ENCODE assay signal across 23 cellular contexts in genomic region chr1:24383381-24383940, GRCh38. TPM values are rescaled to one million over a fixed set of nuclear protein-coding genes. Genes with fewer than 3 reads are reported as not detected.
A peak's percentile ranks its signal among the peaks of the same experiment; 100 is the strongest.
DNase-seq lines count a peak whose midpoint lies in the region; ATAC-seq and TF ChIP-seq lines count a peak whose summit lies in the region.
"Had no signal": no experiment of that assay in that cellular context is flagged by ENCODE, and none has a peak within 500 bp of the region (broad histone marks: within the 10 kb centered on the region; RNA-seq: fewer than 3 reads in every experiment).

No MANE protein-coding gene starts in this region.

- peak overlapping the region; percentile 21 for H3K27ac Mint-ChIP-seq in Caco-2 (ENCODE audit: unreplicated experiment)
- H3K27ac Mint-ChIP-seq in activated CD8-positive, alpha-beta T cell treated with anti-CD3 and anti-CD28 coated beads, Interleukin-2, amount 10 ng/mL, durations not matched to agents 7 days and 5 days = no peak overlapping the region
- H3K27ac Mint-ChIP-seq: CD4-positive, alpha-beta T cell; nephron had no signal

- no peak for DNase-seq in Caco-2
- DNase-seq in Panc1 (ENCODE audit: low read depth, low spot score) = no peak
- DNase-seq in fibroblast of the aortic adventitia (ENCODE audit: low read depth) = peak; percentile 61
- no peak for DNase-seq in putamen (ENCODE audit: low spot score)
- no peak for DNase-seq in activated CD8-positive, alpha-beta T cell treated with anti-CD3 and anti-CD28 coated beads, Interleukin-2, amount 10 ng/mL, durations not matched to agents 7 days and 5 days
- no peak for DNase-seq in HCEC 1CT
- no peak for DNase-seq in body of pancreas
- DNase-seq: activated B cell treated with CpG ODN at 0.5 μM for 24 hours; activated CD4-positive, alpha-beta T cell treated with anti-CD3 and anti-CD28 coated beads, Interleukin-2, amount 50 U/mL, for 4 hours; activated T-cell treated with anti-CD3 and anti-CD28 coated beads for 4 hours; amygdala; DMS53; KG1; left lung; midbrain; NCI-H1694 treated with DMSO at 0.1 percent for 48 hours; NCI-H2227 treated with DMSO at 0.1 percent for 48 hours had no signal

- in situ Hi-C loops in Panc1 (cut with HindIII; ENCODE audit: low pct_unique_long_range_greater_than_20kb, low sequenced_read_pairs) = no loop called here

- TF ChIP-seq CTCF in Caco-2 (IDR thresholded peaks at IDR 0.05; ENCODE audit: insufficient read depth in 1 of 2, low read depth in 1 of 2, low read length in 1 of 2, severe bottlenecking in 1 of 2, unreplicated experiment in 1 of 2) = no peak
- no peak for TF ChIP-seq CTCF in Panc1 (IDR thresholded peaks at IDR 0.05)
- TF ChIP-seq CTCF in fibroblast of the aortic adventitia (IDR thresholded peaks at IDR 0.05; ENCODE audit: insufficient read depth, low read length) = no peak
- no peak for TF ChIP-seq CTCF in body of pancreas (IDR thresholded peaks at IDR 0.05)

- H3K4me3 ChIP-seq in ACC112 (ENCODE audit: low read depth, low read length) (no peak overlapping the region), Caco-2 (ENCODE audit: low read depth, low read length) (no peak overlapping the region), Panc1 (ENCODE audit: low read depth in 2 of 2, low read length in 2 of 2) (no peak overlapping the region), fibroblast of the aortic adventitia (ENCODE audit: low read depth, low read length) (no peak overlapping the region), body of pancreas (no peak overlapping the region)
- H3K4me3 ChIP-seq: suprapubic skin had no signal

- no peaks in the 10 kb centered on the region for H3K9me3 Mint-ChIP-seq in Caco-2 (ENCODE audit: unreplicated experiment)
- no peaks in the 10 kb centered on the region for H3K9me3 Mint-ChIP-seq in activated CD8-positive, alpha-beta T cell treated with anti-CD3 and anti-CD28 coated beads, Interleukin-2, amount 10 ng/mL, durations not matched to agents 7 days and 5 days (ENCODE audit: insufficient read depth)
- H3K9me3 Mint-ChIP-seq: activated B cell treated with CpG ODN at 0.5 μM for 24 hours; CD4-positive, alpha-beta T cell; nephron; stimulated activated effector memory CD8-positive, alpha-beta T cell treated with anti-CD3 and anti-CD28 coated beads, Interleukin-12 subunit alpha, Interleukin-12 subunit beta, amount 100 ng/mL, for 72 hours had no signal

- BruUV-seq in Caco-2 (replicated peaks; lab: Mats Ljungman, UMichigan) (no TSS peak), Panc1 (replicated peaks; lab: Mats Ljungman, UMichigan) (no TSS peak)

- no peaks in the 10 kb centered on the region for H3K36me3 Mint-ChIP-seq in Caco-2 (ENCODE audit: insufficient read depth, unreplicated experiment)
- H3K36me3 Mint-ChIP-seq in activated CD8-positive, alpha-beta T cell treated with anti-CD3 and anti-CD28 coated beads, Interleukin-2, amount 10 ng/mL, durations not matched to agents 7 days and 5 days (ENCODE audit: low read depth) = peaks cover 2% of the 10 kb centered on the region

- no peak overlapping the region for H2AFZ ChIP-seq in ACC112 (ENCODE audit: low read length, unreplicated experiment)

- peaks cover 6% of the 10 kb centered on the region for H3K4me1 Mint-ChIP-seq in Caco-2 (ENCODE audit: low read depth, unreplicated experiment)
- H3K4me1 Mint-ChIP-seq in activated CD8-positive, alpha-beta T cell treated with anti-CD3 and anti-CD28 coated beads, Interleukin-2, amount 10 ng/mL, durations not matched to agents 7 days and 5 days (ENCODE audit: low read depth) = peaks cover 25% of the 10 kb centered on the region

- H3K27ac ChIP-seq in ACC112 (ENCODE audit: low read depth, low read length) (peak overlapping the region; percentile 73; the same call in 1 of the 2 replicates), Panc1 (ENCODE audit: low read length) (0 out of 2 replicates have a peak overlapping the region, but pooled peaks have one; percentile 39), body of pancreas (no peak overlapping the region)

- peaks cover 31% of the 10 kb centered on the region for H3K4me1 ChIP-seq in ACC112 (ENCODE audit: control insufficient read depth, insufficient read depth, low read length, unreplicated experiment)
- H3K4me1 ChIP-seq in Caco-2 = peaks cover 15% of the 10 kb centered on the region
- no peaks in the 10 kb centered on the region; the same call in 1 of the 2 replicates for H3K4me1 ChIP-seq in Panc1 (ENCODE audit: control insufficient read depth, insufficient read depth, low read length)
- peaks cover 5% of the 10 kb centered on the region for H3K4me1 ChIP-seq in body of pancreas

- H3K79me2 ChIP-seq in ACC112 (ENCODE audit: control insufficient read depth, insufficient read depth, low read length, unreplicated experiment) = no peaks in the 10 kb centered on the region

- POLR2A ChIA-PET in Caco-2 (lab: Charles Lee) = no interaction called here
- POLR2A ChIA-PET in Panc1 (lab: Charles Lee) = no interaction called here
- POLR2A ChIA-PET in activated CD8-positive, alpha-beta T cell treated with anti-CD3 and anti-CD28 coated beads, Interleukin-2, amount 10 ng/mL, durations not matched to agents 7 days and 5 days (lab: Charles Lee) = interaction anchor here (1.3 kb wide), 1 partner anchor 184 kb away, joined by 3 read pairs; no protein-coding TSS in a partner anchor

- ATAC-seq in Panc1 (no peak), body of pancreas (no peak)
- ATAC-seq in activated CD8-positive, alpha-beta T cell treated with anti-CD3 and anti-CD28 coated beads, Interleukin-2, amount 10 ng/mL, durations not matched to agents 7 days and 5 days = no peak
- ATAC-seq: HCT116 had no signal

- H3K4me3 Mint-ChIP-seq in Caco-2 (ENCODE audit: unreplicated experiment) = no peak overlapping the region
- H3K4me3 Mint-ChIP-seq in activated CD8-positive, alpha-beta T cell treated with anti-CD3 and anti-CD28 coated beads, Interleukin-2, amount 10 ng/mL, durations not matched to agents 7 days and 5 days = no peak overlapping the region
- H3K4me3 Mint-ChIP-seq: CD4-positive, alpha-beta T cell; nephron had no signal

- TF ChIP-seq POLR2A in body of pancreas (IDR thresholded peaks at IDR 0.05) = no peak

- H3K27me3 ChIP-seq in ACC112 (ENCODE audit: insufficient read depth, low read length) = no peaks in the 10 kb centered on the region
- H3K27me3 ChIP-seq in Caco-2 (replicated peaks; ENCODE audit: control insufficient read depth, insufficient read depth, low read length) = no peaks in the 10 kb centered on the region
- no peaks in the 10 kb centered on the region for H3K27me3 ChIP-seq in Panc1 (ENCODE audit: control insufficient read depth, insufficient read depth, low read length)
- H3K27me3 ChIP-seq in body of pancreas = no peaks in the 10 kb centered on the region
- H3K27me3 ChIP-seq: left lung, suprapubic skin had no signal

- WGBS in body of pancreas, 2 donors = 82 to 85% methylated on average over 2 of the region's 2 CpGs

- intact Hi-C loops in Caco-2 (cut with micrococcal nuclease; ENCODE audit: unreplicated experiment) = no loop called here
- intact Hi-C loops in Panc1 (cut with micrococcal nuclease; ENCODE audit: unreplicated experiment) = no loop called here
- intact Hi-C loops in body of pancreas (cut with DNase I) = loop anchor here (10.0 kb wide), 1 partner anchor 309 kb away; no protein-coding TSS in a partner anchor

- no peaks in the 10 kb centered on the region for H3K9me3 ChIP-seq in Caco-2
- H3K9me3 ChIP-seq in Panc1 (ENCODE audit: control insufficient read depth, insufficient read depth, low read depth, low read length) = no peaks in the 10 kb centered on the region
- H3K9me3 ChIP-seq in body of pancreas = no peaks in the 10 kb centered on the region
- H3K9me3 ChIP-seq: left lung, suprapubic skin had no signal

- H3K27me3 Mint-ChIP-seq in Caco-2 (ENCODE audit: insufficient read depth, unreplicated experiment) = no peaks in the 10 kb centered on the region
- H3K27me3 Mint-ChIP-seq in activated CD8-positive, alpha-beta T cell treated with anti-CD3 and anti-CD28 coated beads, Interleukin-2, amount 10 ng/mL, durations not matched to agents 7 days and 5 days (ENCODE audit: low read depth) = no peaks in the 10 kb centered on the region
- H3K27me3 Mint-ChIP-seq: activated B cell treated with CpG ODN at 0.5 μM for 24 hours; CD4-positive, alpha-beta T cell had no signal

- peaks cover 5% of the 10 kb centered on the region; the same call in 1 of the 2 replicates for H3K36me3 ChIP-seq in ACC112 (ENCODE audit: insufficient read depth, low read length)
- H3K36me3 ChIP-seq in Caco-2 (ENCODE audit: control insufficient read depth, insufficient read depth, low read length) = no peaks in the 10 kb centered on the region
- no peaks in the 10 kb centered on the region for H3K36me3 ChIP-seq in Panc1 (ENCODE audit: control insufficient read depth, insufficient read depth, low read length)
- H3K36me3 ChIP-seq in body of pancreas (replicated peaks in 1 of 2; ENCODE audit: insufficient read depth in 1 of 2, low read depth in 2 of 2) = peaks cover 0 to 3% of the 10 kb centered on the region in 2 donors
- H3K36me3 ChIP-seq: suprapubic skin had no signal

- CTCF ChIA-PET in Caco-2 (lab: Charles Lee) (no interaction called here), Panc1 (lab: Charles Lee) (interaction anchor here (0.7 kb wide), 1 partner anchor 167 kb away, joined by 3 read pairs; no protein-coding TSS in a partner anchor)
- CTCF ChIA-PET in activated CD8-positive, alpha-beta T cell treated with anti-CD3 and anti-CD28 coated beads, Interleukin-2, amount 10 ng/mL, durations not matched to agents 7 days and 5 days (lab: Charles Lee) = interaction anchor here (1.1 to 10.1 kb wide), 14 partner anchors 9 to 312 kb away, joined by 3 to 162 read pairs (median 14); partner anchors contain the start of genes IFNLR1 and NIPAL3

RNA-seq across cellular contexts. Expression of gene STPG1, which starts 30.1 kb away (rescaled TPM):
- total RNA-seq in Caco-2 (2022) = 6.2 and 8.6 TPM in 2 replicates
- 9.9 TPM for total RNA-seq in Panc1 (2021; ENCODE audit: unreplicated experiment)
- polyA plus RNA-seq in Panc1 (2012; ENCODE audit: insufficient read length) = 8.4 TPM
- total RNA-seq in fibroblast of the aortic adventitia (ENCODE audit: low replicate concordance) = 2.3 and 10.0 TPM in 2 replicates
- 1 to 10 TPM; 8.0 to 9.9 TPM for total RNA-seq in activated CD8-positive, alpha-beta T cell treated with anti-CD3 and anti-CD28 coated beads, Interleukin-2, amount 10 ng/mL, durations not matched to agents 7 days and 5 days
- total RNA-seq in body of pancreas = 1 to 10 TPM; 1.6 to 2.6 TPM

RNA-seq across cellular contexts. Expression of gene NIPAL3, which starts 32.1 kb away (rescaled TPM):
- total RNA-seq in Caco-2 (2022) (9.2 and 9.7 TPM in 2 replicates), Panc1 (2021; ENCODE audit: unreplicated experiment) (13.6 TPM), fibroblast of the aortic adventitia (ENCODE audit: low replicate concordance) (42.2 and 74.2 TPM in 2 replicates), body of pancreas (10 to 100 TPM; 36.8 to 65.9 TPM)
- polyA plus RNA-seq in Panc1 (2012; ENCODE audit: insufficient read length) = 12.3 TPM
- total RNA-seq in activated CD8-positive, alpha-beta T cell treated with anti-CD3 and anti-CD28 coated beads, Interleukin-2, amount 10 ng/mL, durations not matched to agents 7 days and 5 days = 10 to 100 TPM; 43.4 to 46.9 TPM

Comparison
In these comparisons a context has a peak if more than half of its experiments do, and no peak if none do; other contexts are left out.
1. H3K27ac ChIP-seq: peak in ACC112 (single experiment) and Panc1 (single experiment); none in body of pancreas (0 of 4).